30 cellular contexts compared by ENCODE assay signal in the genomic region with DNA sequence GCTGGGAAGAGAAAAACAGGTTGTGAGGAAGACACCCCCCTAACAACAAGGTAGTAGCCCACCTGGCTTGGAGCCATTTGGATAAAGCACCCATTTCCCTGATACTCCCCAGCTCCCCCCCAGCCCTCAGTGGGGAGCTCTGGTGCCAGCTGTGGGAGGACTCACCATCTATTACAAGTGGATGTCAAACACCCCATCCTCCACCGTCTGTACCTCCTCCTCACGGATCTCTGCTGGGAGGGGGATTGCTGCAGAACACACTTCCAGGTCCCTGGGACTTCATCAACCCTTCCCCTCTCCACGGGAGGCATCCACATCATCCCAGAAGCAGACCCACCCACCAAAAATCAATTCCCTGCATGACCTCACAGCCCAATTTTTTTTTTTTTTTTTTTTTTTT. TPM values are rescaled to one million over a fixed set of nuclear protein-coding genes. Genes with fewer than 3 reads are reported as not detected.
"Had no signal": no experiment of that assay in that cellular context is flagged by ENCODE, and none has a peak within 500 bp of the region (broad histone marks: within the 10 kb centered on the region; RNA-seq: fewer than 3 reads in every experiment).

No MANE protein-coding gene starts in this region.

- ATAC-seq: activated CD4-positive, CD25-positive, alpha-beta regulatory T cell treated with anti-CD3 and anti-CD28 coated beads, Interleukin-2, amount 50 U/mL, for 24 hours; foreskin keratinocyte; heart right ventricle; left ventricle myocardium superior; mucosa of descending colon; pancreas; psoas muscle; stimulated activated naive B cell treated with anti-CD40 and anti-IgM and Interleukin-4, amounts not matched to agents 10 μg/mL and 1 μg/mL and 100 μg/mL, for 72 hours; T-cell had no signal

- H3K36me3 ChIP-seq: breast epithelium, pancreas, thyroid gland, WERI-Rb-1 had no signal

- H3K4me1 ChIP-seq: breast epithelium, foreskin keratinocyte, pancreas, thyroid gland had no signal

- H3K27me3 ChIP-seq: pancreas, thyroid gland had no signal

- H3K4me2 ChIP-seq: smooth muscle cell had no signal

- H3K4me3 Mint-ChIP-seq: central memory CD8-positive, alpha-beta T cell; dendritic cell treated with granulocyte-macrophage colony-stimulating factor and Interleukin-4, amounts not matched to agents 40 ng/mL and 50 ng/mL, for 4 days; stimulated activated naive B cell treated with anti-CD40 and anti-IgM and Interleukin-4, amounts not matched to agents 10 μg/mL and 1 μg/mL and 100 μg/mL, for 72 hours; T-cell had no signal

- DNase-seq: activated CD4-positive, alpha-beta T cell treated with anti-CD3 and anti-CD28 coated beads for 48 hours; activated CD4-positive, alpha-beta T cell treated with anti-CD3 and anti-CD28 coated beads, Interleukin-2, amount 50 U/mL, for 48 hours; activated CD8-positive, alpha-beta memory T cell treated with anti-CD3 and anti-CD28 coated beads for 24 hours; activated gamma-delta T cell treated with Interleukin-2 at 50 U/mL for 16 hours; activated naive CD4-positive, alpha-beta T cell treated with anti-CD3 and anti-CD28 coated beads, Interleukin-2, amount 50 U/mL, for 16 hours; amniotic stem cell; effector CD4-positive, alpha-beta T cell; foreskin keratinocyte; heart right ventricle; left ventricle myocardium superior; mucosa of descending colon; pancreas; psoas muscle; stimulated activated CD4-positive, alpha-beta T cell treated with anti-CD3 and anti-CD28 coated beads, Interleukin-15, amount 100 ng/mL, for 24 hours; stimulated activated CD4-positive, alpha-beta T cell treated with anti-CD3 and anti-CD28 coated beads, Interleukin-2, amount 100 ng/mL, for 24 hours; stimulated activated naive B cell treated with anti-CD40 and anti-IgM and Interleukin-4, amounts not matched to agents 10 μg/mL and 1 μg/mL and 100 μg/mL, for 72 hours; stomach; T-cell; thyroid gland; upper lobe of left lung; WERI-Rb-1 had no signal

- H3K27ac ChIP-seq: breast epithelium, esophagus muscularis mucosa, foreskin keratinocyte, heart right ventricle, pancreas, psoas muscle, stomach, thyroid gland, upper lobe of left lung, WERI-Rb-1 had no signal

- H3K4me3 ChIP-seq: breast epithelium, esophagus muscularis mucosa, heart right ventricle, mucosa of descending colon, pancreas, psoas muscle, smooth muscle cell, stomach, thyroid gland, upper lobe of left lung had no signal

- H3K27ac Mint-ChIP-seq: dendritic cell treated with granulocyte-macrophage colony-stimulating factor and Interleukin-4, amounts not matched to agents 40 ng/mL and 50 ng/mL, for 4 days; stimulated activated naive B cell treated with anti-CD40 and anti-IgM and Interleukin-4, amounts not matched to agents 10 μg/mL and 1 μg/mL and 100 μg/mL, for 72 hours had no signal

- H3K9me3 ChIP-seq: breast epithelium, esophagus muscularis mucosa, heart right ventricle, mucosa of descending colon, pancreas, psoas muscle, stomach, thyroid gland, upper lobe of left lung had no signal

- H3K9me3 Mint-ChIP-seq: central memory CD8-positive, alpha-beta T cell; dendritic cell treated with granulocyte-macrophage colony-stimulating factor and Interleukin-4, amounts not matched to agents 40 ng/mL and 50 ng/mL, for 4 days; nephron; stimulated activated naive B cell treated with anti-CD40 and anti-IgM and Interleukin-4, amounts not matched to agents 10 μg/mL and 1 μg/mL and 100 μg/mL, for 72 hours; T-cell had no signal

RNA-seq across cellular contexts. Expression of a gene that starts 4.1 kb away (rescaled TPM):
- total RNA-seq: foreskin keratinocyte, glomerular endothelial cell, lung microvascular endothelial cell had no signal
- polyA plus RNA-seq: foreskin keratinocyte had no signal

RNA-seq across cellular contexts. Expression of a gene that starts 32.6 kb away (rescaled TPM):
- total RNA-seq: glomerular endothelial cell had no signal
